9 cellular contexts compared by ENCODE assay signal in genomic region chr15:45162771-45163507, GRCh38. TPM values are rescaled to one million over a fixed set of nuclear protein-coding genes. Genes with fewer than 3 reads are reported as not detected.
DNase-seq lines count a peak whose midpoint lies in the region; ATAC-seq and TF ChIP-seq lines count a peak whose summit lies in the region.
"Had no signal": no experiment of that assay in that cellular context is flagged by ENCODE, and none has a peak within 500 bp of the region (broad histone marks: within the 10 kb centered on the region; RNA-seq: fewer than 3 reads in every experiment).

No MANE protein-coding gene starts in this region.

- TF ChIP-seq CTCF in MCF 10A (IDR thresholded peaks at IDR 0.05; ENCODE audit: unreplicated experiment): peak; percentile 89

- H3K27ac Mint-ChIP-seq in MCF 10A (ENCODE audit: low read depth, unreplicated experiment): peak overlapping the region; percentile 96

- CTCF ChIA-PET in MCF 10A (lab: Yijun Ruan, JAX): interaction anchor here (0.6 to 10.8 kb wide), 49 partner anchors 9 to 1384 kb away, joined by 3 to 94 read pairs (median 4); a partner anchor contains a TSS

- no TSS peak for BruUV-seq in MCF 10A (replicated peaks; lab: Mats Ljungman, UMichigan)

- peaks cover 35% of the 10 kb centered on the region for H3K4me1 Mint-ChIP-seq in MCF 10A (ENCODE audit: insufficient read depth, unreplicated experiment)

- no peaks in the 10 kb centered on the region for H3K9me3 Mint-ChIP-seq in MCF 10A (ENCODE audit: unreplicated experiment)

- no peaks in the 10 kb centered on the region for H3K27me3 Mint-ChIP-seq in MCF 10A (ENCODE audit: insufficient read depth, unreplicated experiment)

- DNase-seq in CMK (ENCODE audit: low read depth) (peak; percentile 59), HCEC 1CT (peak; percentile 69), NCI-H2107 treated with DMSO at 0.1 percent for 48 hours (lab: John Stamatoyannopoulos, UW; ENCODE audit: unreplicated experiment) (peak; percentile 37), UCSD-AML1 (lab: John Stamatoyannopoulos, UW; ENCODE audit: unreplicated experiment) (peak; percentile 78), MCF 10A (ENCODE audit: unreplicated experiment) (peak; percentile 86), iPS-NIHi11 (ENCODE audit: low spot score) (peak; percentile 91), smooth muscle cell of the brain vasculature (ENCODE audit: low read depth, low spot score) (peak; percentile 66)

- intact Hi-C loops in MCF 10A (cut with micrococcal nuclease): loop anchor here (1.0 kb wide), 2 partner anchors 37 to 236 kb away; no protein-coding TSS in a partner anchor

- ATAC-seq in HG02870 (IDR thresholded peaks at IDR 0.05; ENCODE audit: unreplicated experiment): no peak

- POLR2A ChIA-PET in MCF 10A (lab: Yijun Ruan, JAX): interaction anchor here (0.5 to 6.7 kb wide), 15 partner anchors 14 to 434 kb away, joined by 3 to 113 read pairs (median 4); partner anchors contain the start of gene BLOC1S6

- peaks cover 14% of the 10 kb centered on the region for H3K36me3 Mint-ChIP-seq in MCF 10A (ENCODE audit: insufficient read depth, unreplicated experiment)

- H3K4me3 Mint-ChIP-seq in MCF 10A (ENCODE audit: unreplicated experiment): peak overlapping the region; percentile 43

RNA-seq across cellular contexts. Expression of gene SHF, which starts 24.8 kb away (rescaled TPM):
- total RNA-seq in MCF 10A (2022): 0.34 and 0.44 TPM in 2 replicates

RNA-seq across cellular contexts. Expression of gene DUOX1, which starts 33.1 kb away (rescaled TPM):
- total RNA-seq in MCF 10A (2022): 15.1 and 16.9 TPM in 2 replicates

RNA-seq across cellular contexts. Expression of gene DUOXA1, which starts 33.3 kb away (rescaled TPM):
- 1.3 and 3.0 TPM in 2 replicates for total RNA-seq in MCF 10A (2022)

RNA-seq across cellular contexts. Expression of gene DUOXA2, which starts 48.8 kb away (rescaled TPM):
- total RNA-seq in MCF 10A (2022): not detected in 2 replicates
- total RNA-seq: T-helper 1 cell treated with Interleukin-12 subunit alpha and Interleukin-12 subunit beta and Interleukin-4 antibody, amounts not matched to agents 30 ng/mL and 1 ng/mL, for 36 hours had no signal

RNA-seq across cellular contexts. Expression of gene DUOX2, which starts 49.0 kb away (rescaled TPM):
- 0.10 and 0.30 TPM in 2 replicates for total RNA-seq in MCF 10A (2022)
- total RNA-seq: T-helper 1 cell treated with Interleukin-12 subunit alpha and Interleukin-12 subunit beta and Interleukin-4 antibody, amounts not matched to agents 30 ng/mL and 1 ng/mL, for 36 hours had no signal

Comparison
In these comparisons a context has a peak if more than half of its experiments do, and no peak if none do; other contexts are left out.
1. DNase-seq: peak in every context shown above with its lines; median percentile 91 in iPS-NIHi11; 86 in MCF 10A; 78 in UCSD-AML1; 69 in HCEC 1CT; 66 in smooth muscle cell of the brain vasculature; 59 in CMK; 37 in NCI-H2107 treated with DMSO at 0.1 percent for 48 hours.